ENCODE assay signal across 8 cellular contexts in the genomic region with DNA sequence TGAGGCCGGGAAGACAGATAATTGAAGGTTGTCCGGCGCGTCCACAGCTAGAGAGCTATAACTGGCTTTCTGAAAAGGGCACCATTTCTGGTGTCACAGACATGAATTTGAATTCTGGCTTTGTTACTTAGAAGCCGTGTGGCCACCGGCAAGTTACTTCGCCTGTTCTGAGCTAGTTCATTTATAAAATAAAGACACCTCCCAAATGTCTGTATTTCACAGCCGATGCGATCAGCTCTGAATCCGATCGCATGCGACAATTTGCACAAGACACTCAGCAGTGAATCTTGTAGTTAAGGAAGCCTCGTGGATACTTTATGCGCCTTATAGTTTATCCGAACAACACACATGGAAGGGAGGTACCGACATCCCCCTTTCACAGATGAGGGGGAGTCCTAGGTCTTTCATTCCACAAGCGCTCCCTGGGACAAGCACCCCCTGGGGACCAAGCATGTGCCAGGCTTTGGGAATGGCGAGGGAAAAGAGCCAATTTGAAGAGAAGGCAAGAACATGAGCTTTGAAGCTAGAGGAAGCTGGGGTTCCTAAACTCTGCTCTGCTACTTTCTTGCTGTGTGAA. TPM values are rescaled to one million over a fixed set of nuclear protein-coding genes. Genes with fewer than 3 reads are reported as not detected.
DNase-seq lines count a peak whose midpoint lies in the region; ATAC-seq and TF ChIP-seq lines count a peak whose summit lies in the region.

No MANE protein-coding gene starts in this region.

- H2AK5ac ChIP-seq in IMR-90 (ENCODE audit: low read depth, low read length) = peak overlapping the region; percentile 91

- H3K4ac ChIP-seq in IMR-90 (ENCODE audit: low read depth, low read length) = peak overlapping the region; percentile 95

- ATAC-seq in CD8-positive, alpha-beta T cell = no peak
- ATAC-seq in IMR-90 (ENCODE audit: low read depth) (no peak), GM19023 (IDR thresholded peaks at IDR 0.05; ENCODE audit: unreplicated experiment) (no peak)

- H3K4me2 ChIP-seq in IMR-90 (ENCODE audit: low read depth, low read length) = peak overlapping the region; percentile 93

- dilution Hi-C loops in IMR-90 (cut with HindIII; ENCODE audit: low sequenced_read_pairs, unreplicated experiment) = no loop called here

- no peaks in the 10 kb centered on the region for H3K36me3 ChIP-seq in CD8-positive, alpha-beta T cell (ENCODE audit: insufficient read depth, low read length)
- H3K36me3 ChIP-seq in IMR-90 (ENCODE audit: control insufficient read depth, insufficient read depth, low read length) = peaks cover 16% of the 10 kb centered on the region
- no peaks in the 10 kb centered on the region for H3K36me3 ChIP-seq in adrenal gland (replicated peaks in 1 of 2)
- no peaks in the 10 kb centered on the region for H3K36me3 ChIP-seq in testis (ENCODE audit: low read depth, missing control alignments)

- peaks cover 0 to 37% of the 10 kb centered on the region in 2 experiments; a peak in 3 of 4 replicates for H3K79me1 ChIP-seq in IMR-90 (ENCODE audit: low read depth in 1 of 2, low read length in 2 of 2)

- H2AK9ac ChIP-seq in IMR-90 (replicated peaks; ENCODE audit: low read depth, low read length, poor library complexity) = peak overlapping the region; percentile 94

- peak overlapping the region; percentile 32 for H4K5ac ChIP-seq in IMR-90 (ENCODE audit: low read depth, low read length)

- TF ChIP-seq POLR2A in IMR-90 (IDR thresholded peaks at IDR 0.05; ENCODE audit: low read depth, low read length) (no peak), adrenal gland (IDR thresholded peaks at IDR 0.05) (peak in 1 of 2 donors; percentile 1), testis (IDR thresholded peaks at IDR 0.05) (no peak)

- peak overlapping the region; percentile 71 for H3K9ac ChIP-seq in IMR-90 (ENCODE audit: low read depth, low read length)

- H3K36me3 Mint-ChIP-seq in CD8-positive, alpha-beta T cell = peaks cover 18% of the 10 kb centered on the region

- H3K4me3 ChIP-seq in CD8-positive, alpha-beta T cell (ENCODE audit: low read depth, low read length) = peak overlapping the region; percentile 96
- H3K4me3 ChIP-seq in IMR-90 (ENCODE audit: insufficient read depth, low read depth, low read length) (peak overlapping the region; percentile 43), adrenal gland (peak overlapping the region in 1 of 4 donors; percentile 64), testis (peak overlapping the region; percentile 51 to 59)

- 3% methylated on average over 4 of the region's 18 CpGs; no CpG with 5 or more reads in 1 of the 2 experiments for WGBS in IMR-90 (ENCODE audit: extremely low coverage in 2 of 2, insufficient read length in 1 of 2), 2 experiments
- 21 to 29% (median 28%) methylated on average over 16 to 18 of the region's 18 CpGs for WGBS in adrenal gland, 4 donors
- WGBS in testis, 2 donors = 7 to 8% methylated on average over 17 to 18 of the region's 18 CpGs

- CTCF ChIA-PET in CD8-positive, alpha-beta T cell (lab: Charles Lee) = interaction anchor here (0.6 to 23.4 kb wide), 16 partner anchors 10 to 213 kb away, joined by 3 to 1167 read pairs (median 7); no protein-coding TSS in a partner anchor
- CTCF ChIA-PET in IMR-90 (lab: Yijun Ruan, JAX) = interaction anchor here (0.8 to 9.4 kb wide), 4 partner anchors 9 to 81 kb away, joined by 3 to 67 read pairs (median 4); no protein-coding TSS in a partner anchor

- intact Hi-C loops in CD8-positive, alpha-beta T cell (cut with DNase I, micrococcal nuclease) = loop anchor here (2.0 to 10.0 kb wide), 6 partner anchors 63 to 249 kb away; a partner anchor contains a TSS
- intact Hi-C loops in IMR-90 (cut with micrococcal nuclease) = loop anchor here (1.0 to 5.0 kb wide), 2 partner anchors 80 to 137 kb away; a partner anchor contains a TSS
- intact Hi-C loops in adrenal gland (cut with DNase I) = no loop called here
- intact Hi-C loops in testis (cut with DNase I; ENCODE audit: low total_unique reads) = no loop called here

- in situ Hi-C loops in IMR-90 (cut with MboI; ENCODE audit: low sequenced_read_pairs) = no loop called here

- H3K9me1 ChIP-seq in IMR-90 (ENCODE audit: insufficient read depth, low read length) = peaks cover 3% of the 10 kb centered on the region; the same call in 1 of the 2 replicates

- no peak for DNase-seq in CD8-positive, alpha-beta T cell
- DNase-seq in IMR-90 (peak; percentile 68), adrenal gland (no peak), kidney glomerular epithelial cell (lab: John Stamatoyannopoulos, UW) (peak; percentile 71), testis (no peak), NOMO-1 treated with DMSO at 0.1 percent for 48 hours (lab: John Stamatoyannopoulos, UW; ENCODE audit: unreplicated experiment) (no peak), AG08395 (ENCODE audit: low spot score) (no peak)

- peak overlapping the region; percentile 96 for H4K91ac ChIP-seq in IMR-90 (ENCODE audit: insufficient read depth, low read depth, low read length)

- POLR2A ChIA-PET in CD8-positive, alpha-beta T cell (lab: Charles Lee) = interaction anchor here (0.9 to 5.3 kb wide), 19 partner anchors 9 to 136 kb away, joined by 3 to 61 read pairs (median 5); a partner anchor contains a TSS
- POLR2A ChIA-PET in IMR-90 (lab: Charles Lee; ENCODE audit: unreplicated experiment) = interaction anchor here (0.6 to 2.5 kb wide), 4 partner anchors 80 to 390 kb away, joined by 3 to 9 read pairs (median 3); no protein-coding TSS in a partner anchor

- peaks cover 42% of the 10 kb centered on the region for H4K20me1 ChIP-seq in IMR-90 (ENCODE audit: insufficient read depth, low read length)

- H3K4me1 Mint-ChIP-seq in CD8-positive, alpha-beta T cell (ENCODE audit: low read depth) = peaks cover 56% of the 10 kb centered on the region

- H2BK15ac ChIP-seq in IMR-90 (ENCODE audit: low read depth, low read length) = peak overlapping the region; percentile 79

- H3K27me3 Mint-ChIP-seq in CD8-positive, alpha-beta T cell (ENCODE audit: low read depth) = no peaks in the 10 kb centered on the region

- no peak for TF ChIP-seq RAD21 in IMR-90 (IDR thresholded peaks at IDR 0.05; ENCODE audit: low read length)

- peak overlapping the region; percentile 86 for H3K14ac ChIP-seq in IMR-90 (replicated peaks; ENCODE audit: low read depth, low read length)

- H3K27ac ChIP-seq in CD8-positive, alpha-beta T cell (ENCODE audit: low read depth, low read length) = peak overlapping the region; percentile 52
- H3K27ac ChIP-seq in IMR-90 (ENCODE audit: insufficient read depth, low read length) (peak overlapping the region; percentile 85), adrenal gland (peak overlapping the region in 4 of 5 donors; percentile 13 to 91 (median 74)), testis (peak overlapping the region; percentile 22 to 88)

- H2BK20ac ChIP-seq in IMR-90 (ENCODE audit: low read depth, low read length) = peak overlapping the region; percentile 82

- H2BK120ac ChIP-seq in IMR-90 (ENCODE audit: low read depth, low read length) = peak overlapping the region; percentile 90

- H3K9me3 ChIP-seq in CD8-positive, alpha-beta T cell (ENCODE audit: low read length) = no peaks in the 10 kb centered on the region
- H3K9me3 ChIP-seq in IMR-90 (ENCODE audit: control insufficient read depth, insufficient read depth, low read length) = no peaks in the 10 kb centered on the region
- H3K9me3 ChIP-seq in adrenal gland (replicated peaks in 1 of 3) = no peaks in the 10 kb centered on the region
- H3K9me3 ChIP-seq in testis = no peaks in the 10 kb centered on the region

- H3K4me1 ChIP-seq in CD8-positive, alpha-beta T cell (ENCODE audit: insufficient read depth, low read length) = peaks cover 44% of the 10 kb centered on the region
- H3K4me1 ChIP-seq in IMR-90 (ENCODE audit: control insufficient read depth, insufficient read depth, low read length) (peaks cover 23% of the 10 kb centered on the region), adrenal gland (replicated peaks in 1 of 2) (peaks cover 17 to 24% of the 10 kb centered on the region in 2 donors), testis (peaks cover 16% of the 10 kb centered on the region)

- H3K27me3 ChIP-seq in CD8-positive, alpha-beta T cell (ENCODE audit: insufficient read depth, low read length) = no peaks in the 10 kb centered on the region
- H3K27me3 ChIP-seq in IMR-90 (ENCODE audit: control insufficient read depth, insufficient read depth, low read length) = no peaks in the 10 kb centered on the region
- no peaks in the 10 kb centered on the region for H3K27me3 ChIP-seq in adrenal gland
- no peaks in the 10 kb centered on the region for H3K27me3 ChIP-seq in testis

- peak overlapping the region; percentile 98 for H3K23ac ChIP-seq in IMR-90 (ENCODE audit: low read depth, low read length)

- no TSS peak for BruUV-seq in IMR-90 (replicated peaks; lab: Mats Ljungman, UMichigan)

- peak overlapping the region; percentile 81 for H3K4me3 Mint-ChIP-seq in CD8-positive, alpha-beta T cell

- H2BK5ac ChIP-seq in IMR-90 (ENCODE audit: low read depth, low read length, poor library complexity, severe bottlenecking) = peak overlapping the region; percentile 85

- H3K18ac ChIP-seq in IMR-90 (ENCODE audit: low read depth, low read length) = peak overlapping the region; percentile 40

- peak overlapping the region; percentile 72 to 89 for H4K8ac ChIP-seq in IMR-90 (ENCODE audit: low read depth in 2 of 2, low read length in 2 of 2)

- peak overlapping the region; percentile 95 for H3K56ac ChIP-seq in IMR-90 (ENCODE audit: extremely low read depth, insufficient read depth, low read length)

- H3K9me3 Mint-ChIP-seq in CD8-positive, alpha-beta T cell = no peaks in the 10 kb centered on the region

- H2AFZ ChIP-seq in IMR-90 (replicated peaks; ENCODE audit: low read length, poor library complexity) = peak overlapping the region; percentile 90

- TF ChIP-seq CTCF in CD8-positive, alpha-beta T cell (IDR thresholded peaks at IDR 0.05) = no peak
- TF ChIP-seq CTCF in IMR-90 (conservative IDR thresholded peaks at IDR 0.05; ENCODE audit: low read depth, low read length) (0 out of 2 replicates have a peak, but pooled peaks have one; percentile 10), adrenal gland (IDR thresholded peaks at IDR 0.05) (peak in 1 of 6 experiments; percentile 9), testis (IDR thresholded peaks at IDR 0.05) (peak in 1 of 3 experiments; percentile 1)

- H3K27ac Mint-ChIP-seq in CD8-positive, alpha-beta T cell = peak overlapping the region; percentile 99

RNA-seq across cellular contexts. Expression of a gene that starts 4.0 kb away (rescaled TPM):
- 10 to 100 TPM; 44.2 to 48.1 TPM for total RNA-seq in CD8-positive, alpha-beta T cell
- 109 and 171 TPM in 2 replicates for total RNA-seq in IMR-90 (2012; rRNA removed)
- polyA plus RNA-seq in IMR-90 (2012; rRNA removed) = 304 and 385 TPM in 2 replicates
- 781 and 851 TPM in 2 replicates for polyA plus RNA-seq in IMR-90 (2012; cell fraction: cytosol; rRNA removed)
- 1,444 and 1,599 TPM in 2 replicates for polyA plus RNA-seq in IMR-90 (2012; cell fraction: nucleus; rRNA removed; ENCODE audit: low replicate concordance)
- total RNA-seq in adrenal gland = 100 to 1,000 TPM in 5 of 8 donors, 10 to 100 TPM in 3; 55.3 to 213 (median 118) TPM
- 100 to 1,000 TPM in 2 of 3 donors, 10 to 100 TPM in 1; 28.8 to 133 (median 114) TPM for polyA plus RNA-seq in adrenal gland
- total RNA-seq in testis = 10 to 100 TPM; 27.2 to 34.5 TPM
- 24.5 TPM for polyA plus RNA-seq in testis (ENCODE audit: insufficient read depth, low read depth, low replicate concordance)

RNA-seq across cellular contexts. Expression of a gene that starts 24.3 kb away (rescaled TPM):
- under 1 TPM; 0.19 to 0.38 TPM for total RNA-seq in CD8-positive, alpha-beta T cell
- 0.36 and 0.56 TPM in 2 replicates for total RNA-seq in IMR-90 (2012; rRNA removed)
- 0.39 and 0.51 TPM in 2 replicates for polyA plus RNA-seq in IMR-90 (2012; rRNA removed)
- polyA plus RNA-seq in IMR-90 (2012; cell fraction: cytosol; rRNA removed) = 0.16 and 0.19 TPM in 2 replicates
- polyA plus RNA-seq in IMR-90 (2012; cell fraction: nucleus; rRNA removed; ENCODE audit: low replicate concordance) = 0.55 and 0.63 TPM in 2 replicates
- under 1 TPM in 7 of 8 donors, not detected in 1; 0.12 to 0.88 (median 0.45) TPM for total RNA-seq in adrenal gland
- polyA plus RNA-seq in adrenal gland = under 1 TPM; 0.07 to 0.35 (median 0.16) TPM
- 1 to 10 TPM; 4.2 to 6.6 TPM for total RNA-seq in testis
- 4.8 TPM for polyA plus RNA-seq in testis (ENCODE audit: insufficient read depth, low read depth, low replicate concordance)

Comparison
In these comparisons a context has a peak if more than half of its experiments do, and no peak if none do; other contexts are left out.
1. DNase-seq: peak in IMR-90 (single experiment) and kidney glomerular epithelial cell (single experiment); none in CD8-positive, alpha-beta T cell (0 of 7), adrenal gland (0 of 7), testis (single experiment), NOMO-1 treated with DMSO at 0.1 percent for 48 hours (single experiment) and AG08395 (single experiment).
2. intact Hi-C loops: an anchor here in CD8-positive, alpha-beta T cell (2.0 to 10.0 kb wide) and IMR-90 (1.0 to 5.0 kb wide); none called in adrenal gland and testis.
3. Peak in every context shown above with its lines, with median percentiles within 50 percentile points of each other: H3K27ac ChIP-seq.